14 cellular contexts compared by ENCODE assay signal in genomic region chr14:49992448-49992847, GRCh38.
A peak's percentile ranks its signal among the peaks of the same experiment; 100 is the strongest.
DNase-seq lines count a peak whose midpoint lies in the region; ATAC-seq and TF ChIP-seq lines count a peak whose summit lies in the region.
"Had no signal": no experiment of that assay in that cellular context is flagged by ENCODE, and none has a peak within 500 bp of the region (broad histone marks: within the 10 kb centered on the region; RNA-seq: fewer than 3 reads in every experiment).

No MANE protein-coding gene starts in this region.

- intact Hi-C loops in Caco-2 (cut with micrococcal nuclease; ENCODE audit: unreplicated experiment), result no loop called here

- no peak overlapping the region for H3K4me2 ChIP-seq in trophoblast cell (ENCODE audit: low read length)

- no peak overlapping the region for H2AFZ ChIP-seq in trophoblast cell (ENCODE audit: insufficient read depth, low read length, poor library complexity)

- no peaks in the 10 kb centered on the region for H3K9me3 ChIP-seq in Caco-2
- no peaks in the 10 kb centered on the region for H3K9me3 ChIP-seq in trophoblast cell (ENCODE audit: insufficient read depth, low read depth, low read length)
- H3K9me3 ChIP-seq: psoas muscle had no signal

- no peaks in the 10 kb centered on the region for H3K27me3 Mint-ChIP-seq in Caco-2 (ENCODE audit: insufficient read depth, unreplicated experiment)
- H3K27me3 Mint-ChIP-seq in activated naive CD8-positive, alpha-beta T cell treated with anti-CD3 and anti-CD28 coated beads, Interleukin-2, amount 10 ng/mL, durations not matched to agents 7 days and 5 days, result no peaks in the 10 kb centered on the region

- H3K4me1 ChIP-seq in Caco-2 (peaks cover 56% of the 10 kb centered on the region), trophoblast cell (ENCODE audit: control insufficient read depth in 1 of 2, insufficient read depth in 2 of 2, low read length in 2 of 2) (peaks cover 19 to 21% of the 10 kb centered on the region in 2 experiments)
- H3K4me1 ChIP-seq: psoas muscle had no signal

- no peak overlapping the region for H4K12ac ChIP-seq in trophoblast cell (ENCODE audit: low read depth, low read length)

- H2BK120ac ChIP-seq in trophoblast cell (ENCODE audit: insufficient read depth, low read length, poor library complexity), result no peak overlapping the region

- peak; percentile 5 for ATAC-seq in HG02642 (IDR thresholded peaks at IDR 0.05; ENCODE audit: poor library complexity, unreplicated experiment)
- no peak for ATAC-seq in activated naive CD8-positive, alpha-beta T cell treated with anti-CD3 and anti-CD28 coated beads, Interleukin-2, amount 10 ng/mL, durations not matched to agents 7 days and 5 days (ENCODE audit: low read depth)
- no peak for ATAC-seq in HG02759 (IDR thresholded peaks at IDR 0.05; ENCODE audit: unreplicated experiment)
- ATAC-seq in HG03039 (IDR thresholded peaks at IDR 0.05; ENCODE audit: unreplicated experiment), result no peak
- ATAC-seq in GM21528 (IDR thresholded peaks at IDR 0.05; ENCODE audit: low FRiP score, unreplicated experiment), result no peak

- H3K9me3 Mint-ChIP-seq in Caco-2 (ENCODE audit: unreplicated experiment), result no peaks in the 10 kb centered on the region
- no peaks in the 10 kb centered on the region for H3K9me3 Mint-ChIP-seq in activated naive CD8-positive, alpha-beta T cell treated with anti-CD3 and anti-CD28 coated beads, Interleukin-2, amount 10 ng/mL, durations not matched to agents 7 days and 5 days
- H3K9me3 Mint-ChIP-seq: H9, mesothelial cell of epicardium had no signal

- no peak overlapping the region for H2AK5ac ChIP-seq in trophoblast cell (ENCODE audit: low read length)

- no peak overlapping the region for H2BK5ac ChIP-seq in trophoblast cell (ENCODE audit: low read depth, low read length, poor library complexity)

- H3K4me3 ChIP-seq in Caco-2 (ENCODE audit: low read depth, low read length) (no peak overlapping the region), trophoblast cell (ENCODE audit: low read depth, low read length) (no peak overlapping the region)
- H3K4me3 ChIP-seq: psoas muscle had no signal

- no peak overlapping the region for H3K14ac ChIP-seq in trophoblast cell (ENCODE audit: low read length)

- no peak overlapping the region for H3K23ac ChIP-seq in trophoblast cell (ENCODE audit: low read length)

- H3K79me2 ChIP-seq in trophoblast cell (ENCODE audit: control insufficient read depth, insufficient read depth, low read length, poor library complexity), result no peaks in the 10 kb centered on the region

- peaks cover 28% of the 10 kb centered on the region for H3K79me1 ChIP-seq in trophoblast cell (ENCODE audit: low read length)

- H3K27ac Mint-ChIP-seq in Caco-2 (ENCODE audit: unreplicated experiment), result peak overlapping the region; percentile 12
- peak overlapping the region; percentile 86 for H3K27ac Mint-ChIP-seq in activated naive CD8-positive, alpha-beta T cell treated with anti-CD3 and anti-CD28 coated beads, Interleukin-2, amount 10 ng/mL, durations not matched to agents 7 days and 5 days
- H3K27ac Mint-ChIP-seq: H9, mesothelial cell of epicardium had no signal

- no peaks in the 10 kb centered on the region for H3K36me3 ChIP-seq in Caco-2 (ENCODE audit: control insufficient read depth, insufficient read depth, low read length)
- no peaks in the 10 kb centered on the region for H3K36me3 ChIP-seq in trophoblast cell (ENCODE audit: control insufficient read depth in 1 of 2, insufficient read depth in 2 of 2, low read length in 2 of 2)

- H3K27me3 ChIP-seq in Caco-2 (replicated peaks; ENCODE audit: control insufficient read depth, insufficient read depth, low read length), result no peaks in the 10 kb centered on the region
- H3K27me3 ChIP-seq in trophoblast cell (ENCODE audit: insufficient read depth, low read length), result no peaks in the 10 kb centered on the region

- H3K27ac ChIP-seq in trophoblast cell (ENCODE audit: low read depth, low read length), result no peak overlapping the region
- H3K27ac ChIP-seq: psoas muscle, VCaP had no signal

- DNase-seq in Caco-2 (no peak), trophoblast cell (no peak), NCI-H1417 treated with DMSO at 0.1 percent for 48 hours (lab: John Stamatoyannopoulos, UW) (no peak)
- no peak for DNase-seq in activated naive CD8-positive, alpha-beta T cell treated with anti-CD3 and anti-CD28 coated beads, Interleukin-2, amount 10 ng/mL, durations not matched to agents 7 days and 5 days
- DNase-seq: effector memory CD4-positive, alpha-beta T cell; H9; SIG-M5 had no signal

- no peak overlapping the region for H3K18ac ChIP-seq in trophoblast cell (ENCODE audit: low read length)

- BruUV-seq in Caco-2 (replicated peaks; lab: Mats Ljungman, UMichigan), result no TSS peak

- H3K4me3 Mint-ChIP-seq in Caco-2 (ENCODE audit: unreplicated experiment), result no peak overlapping the region
- peak overlapping the region; percentile 33 for H3K4me3 Mint-ChIP-seq in activated naive CD8-positive, alpha-beta T cell treated with anti-CD3 and anti-CD28 coated beads, Interleukin-2, amount 10 ng/mL, durations not matched to agents 7 days and 5 days
- H3K4me3 Mint-ChIP-seq: H9, mesothelial cell of epicardium had no signal

- CTCF ChIA-PET in Caco-2 (lab: Charles Lee), result no interaction called here

- H3K4ac ChIP-seq in trophoblast cell (ENCODE audit: low read depth, low read length), result no peak overlapping the region

- WGBS in trophoblast cell (ENCODE audit: extremely low coverage, insufficient coverage, insufficient read length), result no CpG with 5 or more reads among the region's 4 CpGs

- no peak overlapping the region for H4K8ac ChIP-seq in trophoblast cell (ENCODE audit: low read depth, low read length)

- POLR2A ChIA-PET in Caco-2 (lab: Charles Lee), result no interaction called here
- POLR2A ChIA-PET in activated naive CD8-positive, alpha-beta T cell treated with anti-CD3 and anti-CD28 coated beads, Interleukin-2, amount 10 ng/mL, durations not matched to agents 7 days and 5 days (lab: Charles Lee), result interaction anchor here (0.7 to 2.3 kb wide), 6 partner anchors 11 to 130 kb away, joined by 3 to 7 read pairs (median 4); partner anchors contain the start of gene ARF6

- TF ChIP-seq CTCF in Caco-2 (IDR thresholded peaks at IDR 0.05; ENCODE audit: insufficient read depth in 1 of 2, low read depth in 1 of 2, low read length in 1 of 2, severe bottlenecking in 1 of 2, unreplicated experiment in 1 of 2), result no peak

- peak overlapping the region; percentile 45 for H4K91ac ChIP-seq in trophoblast cell (ENCODE audit: low read depth, low read length)

- H3K9ac ChIP-seq in trophoblast cell (ENCODE audit: low read length), result no peak overlapping the region

- H3K36me3 Mint-ChIP-seq in Caco-2 (ENCODE audit: insufficient read depth, unreplicated experiment), result peaks cover 4% of the 10 kb centered on the region
- peaks cover 23% of the 10 kb centered on the region for H3K36me3 Mint-ChIP-seq in activated naive CD8-positive, alpha-beta T cell treated with anti-CD3 and anti-CD28 coated beads, Interleukin-2, amount 10 ng/mL, durations not matched to agents 7 days and 5 days
- H3K36me3 Mint-ChIP-seq: mesothelial cell of epicardium had no signal

- peaks cover 52% of the 10 kb centered on the region for H3K4me1 Mint-ChIP-seq in Caco-2 (ENCODE audit: low read depth, unreplicated experiment)
- H3K4me1 Mint-ChIP-seq in activated naive CD8-positive, alpha-beta T cell treated with anti-CD3 and anti-CD28 coated beads, Interleukin-2, amount 10 ng/mL, durations not matched to agents 7 days and 5 days, result peaks cover 42% of the 10 kb centered on the region

- H2BK12ac ChIP-seq in trophoblast cell (ENCODE audit: low read length), result peak overlapping the region; percentile 21
